ENCODE assay signal across 9 cellular contexts in the genomic region with DNA sequence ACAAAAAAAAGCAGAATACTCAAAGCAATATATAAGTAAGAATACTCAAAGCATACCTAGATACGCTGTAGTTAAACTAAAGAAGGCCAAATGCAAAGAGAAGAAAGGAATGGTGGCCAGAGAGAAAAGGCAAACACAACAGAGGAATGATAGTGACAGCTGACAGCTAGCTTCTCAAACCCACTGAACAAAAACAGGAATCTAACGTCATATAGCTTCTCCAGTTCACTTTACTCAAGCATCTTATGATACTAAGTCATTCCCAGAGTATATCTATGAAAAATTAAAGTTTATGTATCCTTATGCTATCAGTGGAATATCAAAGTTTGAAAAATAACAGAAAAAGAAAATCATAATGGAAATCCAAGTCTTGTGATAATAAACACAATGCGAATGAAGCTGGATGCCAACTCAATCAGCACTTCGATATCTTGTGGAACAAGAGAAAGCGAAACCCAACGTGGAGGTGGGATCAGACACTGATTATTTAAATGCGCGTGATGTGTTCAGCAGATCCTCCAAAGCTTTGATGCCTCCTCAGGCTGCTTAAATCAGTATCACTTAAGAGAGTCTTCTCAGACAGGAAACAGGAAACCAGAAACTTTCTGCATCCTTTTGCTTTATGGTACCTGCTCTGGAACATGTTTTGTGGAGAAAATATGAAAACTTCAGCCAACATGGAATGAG.
DNase-seq lines count a peak whose midpoint lies in the region; ATAC-seq lines count a peak whose summit lies in the region.
"Had no signal": no experiment of that assay in that cellular context is flagged by ENCODE, and none has a peak within 500 bp of the region (broad histone marks: within the 10 kb centered on the region; RNA-seq: fewer than 3 reads in every experiment).

No MANE protein-coding gene starts in this region.

- CTCF ChIA-PET in activated CD4-positive, alpha-beta memory T cell treated with anti-CD3 and anti-CD28 coated beads for 36 hours (lab: Charles Lee), result interaction anchor here (0.8 to 4.6 kb wide), 9 partner anchors 11 to 379 kb away, joined by 3 to 18 read pairs (median 4); no protein-coding TSS in a partner anchor

- peak overlapping the region; percentile 85 for H3K27ac Mint-ChIP-seq in activated CD4-positive, alpha-beta memory T cell treated with anti-CD3 and anti-CD28 coated beads for 36 hours
- peak overlapping the region; percentile 75 to 97 (median 94) for H3K27ac Mint-ChIP-seq in naive B cell

- H3K4me1 Mint-ChIP-seq in activated CD4-positive, alpha-beta memory T cell treated with anti-CD3 and anti-CD28 coated beads for 36 hours (ENCODE audit: low read depth), result peaks cover 83% of the 10 kb centered on the region
- H3K4me1 Mint-ChIP-seq in naive B cell, result peaks cover 64 to 98% (median 86%) of the 10 kb centered on the region in 3 donors

- POLR2A ChIA-PET in activated CD4-positive, alpha-beta memory T cell treated with anti-CD3 and anti-CD28 coated beads for 36 hours (lab: Charles Lee), result interaction anchor here (0.5 to 1.4 kb wide), 10 partner anchors 9 to 101 kb away, joined by 3 to 8 read pairs (median 3); no protein-coding TSS in a partner anchor

- intact Hi-C loops in activated CD4-positive, alpha-beta memory T cell treated with anti-CD3 and anti-CD28 coated beads for 36 hours (cut with micrococcal nuclease), result loop anchor here (1.0 to 2.0 kb wide), 3 partner anchors 19 to 101 kb away; no protein-coding TSS in a partner anchor

- no peaks in the 10 kb centered on the region for H3K27me3 Mint-ChIP-seq in activated CD4-positive, alpha-beta memory T cell treated with anti-CD3 and anti-CD28 coated beads for 36 hours
- no peaks in the 10 kb centered on the region for H3K27me3 Mint-ChIP-seq in naive B cell

- peaks cover 30% of the 10 kb centered on the region for H3K36me3 Mint-ChIP-seq in activated CD4-positive, alpha-beta memory T cell treated with anti-CD3 and anti-CD28 coated beads for 36 hours
- H3K36me3 Mint-ChIP-seq in naive B cell, result peaks cover 18 to 31% of the 10 kb centered on the region in 2 donors

- ATAC-seq in GM18499 (IDR thresholded peaks at IDR 0.05; ENCODE audit: insufficient read depth, unreplicated experiment) (peak; percentile 49), HG02678 (IDR thresholded peaks at IDR 0.05; ENCODE audit: unreplicated experiment) (peak; percentile 52), naive B cell (ENCODE audit: low read depth in 2 of 2) (peak; percentile 75 to 79)

- peak overlapping the region; percentile 63 for H3K4me3 Mint-ChIP-seq in activated CD4-positive, alpha-beta memory T cell treated with anti-CD3 and anti-CD28 coated beads for 36 hours
- peak overlapping the region; percentile 46 to 90 (median 78) for H3K4me3 Mint-ChIP-seq in naive B cell

- H3K9me3 Mint-ChIP-seq in activated CD4-positive, alpha-beta memory T cell treated with anti-CD3 and anti-CD28 coated beads for 36 hours, result no peaks in the 10 kb centered on the region
- H3K9me3 Mint-ChIP-seq in naive B cell, result peaks cover 0 to 11% (median 0%) of the 10 kb centered on the region in 7 donors

- peak; percentile 75 for DNase-seq in activated CD4-positive, alpha-beta memory T cell treated with anti-CD3 and anti-CD28 coated beads for 36 hours
- DNase-seq in naive B cell (peak; percentile 57), midbrain (lab: John Stamatoyannopoulos, UW) (no peak), SK-N-DZ (ENCODE audit: low spot score) (no peak), NCI-H1417 treated with DMSO at 0.1 percent for 48 hours (lab: John Stamatoyannopoulos, UW) (no peak), NCI-H1436 treated with DMSO at 0.1 percent for 48 hours (lab: John Stamatoyannopoulos, UW) (no peak)
- DNase-seq: KG1 had no signal

Comparison
In these comparisons a context has a peak if more than half of its experiments do, and no peak if none do; other contexts are left out.
1. DNase-seq: peak in activated CD4-positive, alpha-beta memory T cell treated with anti-CD3 and anti-CD28 coated beads for 36 hours (single experiment) and naive B cell (single experiment); none in midbrain (single experiment), SK-N-DZ (single experiment), NCI-H1417 treated with DMSO at 0.1 percent for 48 hours (single experiment) and NCI-H1436 treated with DMSO at 0.1 percent for 48 hours (single experiment).
2. Peak in every context shown above with its lines, with median percentiles within 50 percentile points of each other: ATAC-seq.